In the genomic region with DNA sequence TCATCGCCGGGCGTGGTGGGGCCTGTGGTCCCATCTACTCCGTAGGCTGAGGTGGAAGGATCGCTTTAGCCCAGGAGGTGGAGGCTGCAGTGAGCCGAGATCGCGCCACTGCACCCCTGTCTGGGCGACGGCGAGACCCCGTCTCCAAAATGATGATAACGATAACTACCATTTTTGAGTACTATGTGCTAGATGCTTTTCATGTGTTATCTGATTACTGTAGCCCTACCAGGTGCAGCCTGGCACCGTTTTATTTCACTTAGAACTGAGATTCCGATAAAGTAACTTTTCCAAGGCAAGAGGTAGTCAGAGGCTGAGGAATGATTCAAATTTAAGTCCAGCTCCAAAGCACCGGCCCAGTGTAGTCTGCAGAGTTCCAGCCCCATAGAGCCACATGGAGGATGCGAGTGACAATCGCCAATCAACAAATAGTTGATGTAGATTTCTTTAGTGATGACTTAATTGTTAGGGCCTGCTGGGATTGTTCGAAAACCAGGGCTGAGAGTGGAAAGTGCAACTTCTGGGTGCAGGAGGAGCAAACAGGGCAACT, we compare ENCODE assay signal across 1 cellular context.
TF ChIP-seq lines count a peak whose summit lies in the region.

No MANE protein-coding gene starts in this region.

TF ChIP-seq in H1, 55 proteins besides CTCF, POLR2A, EP300 and RAD21:
- TF ChIP-seq RBBP5 (IDR thresholded peaks at IDR 0.05; ENCODE audit: borderline replicate concordance, low read depth, low read length): no peak
- no peak for TF ChIP-seq YY1 (IDR thresholded peaks at IDR 0.05; ENCODE audit: low read depth, low read length)
- no peak for TF ChIP-seq GTF2F1 (IDR thresholded peaks at IDR 0.05; ENCODE audit: borderline replicate concordance, low read depth, low read length)
- no peak for TF ChIP-seq BACH1 (IDR thresholded peaks at IDR 0.05; ENCODE audit: low read length)
- TF ChIP-seq, protein P1, sequence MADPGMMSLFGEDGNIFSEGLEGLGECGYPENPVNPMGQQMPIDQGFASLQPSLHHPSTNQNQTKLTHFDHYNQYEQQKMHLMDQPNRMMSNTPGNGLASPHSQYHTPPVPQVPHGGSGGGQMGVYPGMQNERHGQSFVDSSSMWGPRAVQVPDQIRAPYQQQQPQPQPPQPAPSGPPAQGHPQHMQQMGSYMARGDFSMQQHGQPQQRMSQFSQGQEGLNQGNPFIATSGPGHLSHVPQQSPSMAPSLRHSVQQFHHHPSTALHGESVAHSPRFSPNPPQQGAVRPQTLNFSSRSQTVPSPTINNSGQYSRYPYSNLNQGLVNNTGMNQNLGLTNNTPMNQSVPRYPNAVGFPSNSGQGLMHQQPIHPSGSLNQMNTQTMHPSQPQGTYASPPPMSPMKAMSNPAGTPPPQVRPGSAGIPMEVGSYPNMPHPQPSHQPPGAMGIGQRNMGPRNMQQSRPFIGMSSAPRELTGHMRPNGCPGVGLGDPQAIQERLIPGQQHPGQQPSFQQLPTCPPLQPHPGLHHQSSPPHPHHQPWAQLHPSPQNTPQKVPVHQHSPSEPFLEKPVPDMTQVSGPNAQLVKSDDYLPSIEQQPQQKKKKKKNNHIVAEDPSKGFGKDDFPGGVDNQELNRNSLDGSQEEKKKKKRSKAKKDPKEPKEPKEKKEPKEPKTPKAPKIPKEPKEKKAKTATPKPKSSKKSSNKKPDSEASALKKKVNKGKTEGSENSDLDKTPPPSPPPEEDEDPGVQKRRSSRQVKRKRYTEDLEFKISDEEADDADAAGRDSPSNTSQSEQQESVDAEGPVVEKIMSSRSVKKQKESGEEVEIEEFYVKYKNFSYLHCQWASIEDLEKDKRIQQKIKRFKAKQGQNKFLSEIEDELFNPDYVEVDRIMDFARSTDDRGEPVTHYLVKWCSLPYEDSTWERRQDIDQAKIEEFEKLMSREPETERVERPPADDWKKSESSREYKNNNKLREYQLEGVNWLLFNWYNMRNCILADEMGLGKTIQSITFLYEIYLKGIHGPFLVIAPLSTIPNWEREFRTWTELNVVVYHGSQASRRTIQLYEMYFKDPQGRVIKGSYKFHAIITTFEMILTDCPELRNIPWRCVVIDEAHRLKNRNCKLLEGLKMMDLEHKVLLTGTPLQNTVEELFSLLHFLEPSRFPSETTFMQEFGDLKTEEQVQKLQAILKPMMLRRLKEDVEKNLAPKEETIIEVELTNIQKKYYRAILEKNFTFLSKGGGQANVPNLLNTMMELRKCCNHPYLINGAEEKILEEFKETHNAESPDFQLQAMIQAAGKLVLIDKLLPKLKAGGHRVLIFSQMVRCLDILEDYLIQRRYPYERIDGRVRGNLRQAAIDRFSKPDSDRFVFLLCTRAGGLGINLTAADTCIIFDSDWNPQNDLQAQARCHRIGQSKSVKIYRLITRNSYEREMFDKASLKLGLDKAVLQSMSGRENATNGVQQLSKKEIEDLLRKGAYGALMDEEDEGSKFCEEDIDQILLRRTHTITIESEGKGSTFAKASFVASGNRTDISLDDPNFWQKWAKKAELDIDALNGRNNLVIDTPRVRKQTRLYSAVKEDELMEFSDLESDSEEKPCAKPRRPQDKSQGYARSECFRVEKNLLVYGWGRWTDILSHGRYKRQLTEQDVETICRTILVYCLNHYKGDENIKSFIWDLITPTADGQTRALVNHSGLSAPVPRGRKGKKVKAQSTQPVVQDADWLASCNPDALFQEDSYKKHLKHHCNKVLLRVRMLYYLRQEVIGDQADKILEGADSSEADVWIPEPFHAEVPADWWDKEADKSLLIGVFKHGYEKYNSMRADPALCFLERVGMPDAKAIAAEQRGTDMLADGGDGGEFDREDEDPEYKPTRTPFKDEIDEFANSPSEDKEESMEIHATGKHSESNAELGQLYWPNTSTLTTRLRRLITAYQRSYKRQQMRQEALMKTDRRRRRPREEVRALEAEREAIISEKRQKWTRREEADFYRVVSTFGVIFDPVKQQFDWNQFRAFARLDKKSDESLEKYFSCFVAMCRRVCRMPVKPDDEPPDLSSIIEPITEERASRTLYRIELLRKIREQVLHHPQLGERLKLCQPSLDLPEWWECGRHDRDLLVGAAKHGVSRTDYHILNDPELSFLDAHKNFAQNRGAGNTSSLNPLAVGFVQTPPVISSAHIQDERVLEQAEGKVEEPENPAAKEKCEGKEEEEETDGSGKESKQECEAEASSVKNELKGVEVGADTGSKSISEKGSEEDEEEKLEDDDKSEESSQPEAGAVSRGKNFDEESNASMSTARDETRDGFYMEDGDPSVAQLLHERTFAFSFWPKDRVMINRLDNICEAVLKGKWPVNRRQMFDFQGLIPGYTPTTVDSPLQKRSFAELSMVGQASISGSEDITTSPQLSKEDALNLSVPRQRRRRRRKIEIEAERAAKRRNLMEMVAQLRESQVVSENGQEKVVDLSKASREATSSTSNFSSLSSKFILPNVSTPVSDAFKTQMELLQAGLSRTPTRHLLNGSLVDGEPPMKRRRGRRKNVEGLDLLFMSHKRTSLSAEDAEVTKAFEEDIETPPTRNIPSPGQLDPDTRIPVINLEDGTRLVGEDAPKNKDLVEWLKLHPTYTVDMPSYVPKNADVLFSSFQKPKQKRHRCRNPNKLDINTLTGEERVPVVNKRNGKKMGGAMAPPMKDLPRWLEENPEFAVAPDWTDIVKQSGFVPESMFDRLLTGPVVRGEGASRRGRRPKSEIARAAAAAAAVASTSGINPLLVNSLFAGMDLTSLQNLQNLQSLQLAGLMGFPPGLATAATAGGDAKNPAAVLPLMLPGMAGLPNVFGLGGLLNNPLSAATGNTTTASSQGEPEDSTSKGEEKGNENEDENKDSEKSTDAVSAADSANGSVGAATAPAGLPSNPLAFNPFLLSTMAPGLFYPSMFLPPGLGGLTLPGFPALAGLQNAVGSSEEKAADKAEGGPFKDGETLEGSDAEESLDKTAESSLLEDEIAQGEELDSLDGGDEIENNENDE (IDR thresholded peaks at IDR 0.05; ENCODE audit: insufficient replicate concordance, low read length): no peak
- no peak for TF ChIP-seq CBX8 (IDR thresholded peaks at IDR 0.05; ENCODE audit: borderline replicate concordance, low read depth, low read length)
